1 cellular context compared by ENCODE assay signal in the genomic region with DNA sequence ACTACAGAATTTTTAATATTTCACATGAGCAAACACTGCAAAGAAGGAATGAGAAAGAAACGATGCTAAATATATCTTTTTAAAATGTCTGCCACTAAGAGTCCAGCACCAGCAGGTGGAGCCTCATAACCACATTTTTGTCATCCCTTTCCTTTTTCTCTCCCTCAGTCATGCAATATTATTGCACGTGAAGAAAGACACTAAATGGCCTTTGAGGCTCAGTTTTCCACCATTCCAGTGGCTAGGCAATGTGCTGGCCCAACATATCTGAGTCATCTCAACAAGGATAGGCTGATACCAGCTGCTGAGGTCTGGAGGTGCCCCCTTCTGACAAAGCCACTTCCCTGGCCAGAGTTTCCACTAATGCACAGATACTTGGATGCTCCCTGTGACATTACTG.
TF ChIP-seq lines count a peak whose summit lies in the region.

No MANE protein-coding gene starts in this region.

TF ChIP-seq in H1, 55 proteins besides CTCF, POLR2A, EP300 and RAD21 (continued from another document):
- TF ChIP-seq, protein P1, sequence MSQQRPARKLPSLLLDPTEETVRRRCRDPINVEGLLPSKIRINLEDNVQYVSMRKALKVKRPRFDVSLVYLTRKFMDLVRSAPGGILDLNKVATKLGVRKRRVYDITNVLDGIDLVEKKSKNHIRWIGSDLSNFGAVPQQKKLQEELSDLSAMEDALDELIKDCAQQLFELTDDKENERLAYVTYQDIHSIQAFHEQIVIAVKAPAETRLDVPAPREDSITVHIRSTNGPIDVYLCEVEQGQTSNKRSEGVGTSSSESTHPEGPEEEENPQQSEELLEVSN (IDR thresholded peaks at IDR 0.05) = no peak
